ENCODE assay signal across 9 cellular contexts in the genomic region with DNA sequence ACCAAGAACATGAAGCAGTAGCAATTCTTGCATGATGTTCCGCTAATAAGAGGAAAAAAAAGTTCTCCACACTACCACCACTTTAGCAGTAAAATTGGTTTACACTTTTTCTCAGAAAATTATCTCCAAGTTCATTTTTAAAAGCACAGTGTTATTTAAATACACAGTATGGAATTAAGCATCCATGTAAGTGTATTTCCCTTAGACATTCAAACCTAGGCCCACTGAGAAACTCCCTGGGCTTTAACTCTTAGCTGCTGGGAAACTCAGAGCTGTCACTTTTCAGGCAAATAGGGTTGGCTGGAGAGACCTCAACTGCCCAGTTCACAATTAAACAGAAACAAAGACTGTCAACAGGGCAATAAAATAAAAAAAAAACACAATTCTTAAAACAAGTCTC. TPM values are rescaled to one million over a fixed set of nuclear protein-coding genes. Genes with fewer than 3 reads are reported as not detected.
A peak's percentile ranks its signal among the peaks of the same experiment; 100 is the strongest.
DNase-seq lines count a peak whose midpoint lies in the region; ATAC-seq and TF ChIP-seq lines count a peak whose summit lies in the region.
"Had no signal": no experiment of that assay in that cellular context is flagged by ENCODE, and none has a peak within 500 bp of the region (broad histone marks: within the 10 kb centered on the region; RNA-seq: fewer than 3 reads in every experiment).

No MANE protein-coding gene starts in this region.

- H3K4me3 ChIP-seq in BJ (ENCODE audit: low read depth, low read length) (peak overlapping the region; percentile 68; the same call in 1 of the 2 replicates), Loucy (ENCODE audit: low read length, poor library complexity, severe bottlenecking) (peak overlapping the region; percentile 93), neuron (ENCODE audit: low read length) (peak overlapping the region; percentile 72), Karpas-422 (ENCODE audit: low read length) (no peak overlapping the region)

- peaks cover 22 to 27% of the 10 kb centered on the region in 2 donors for H3K4me1 Mint-ChIP-seq in effector memory CD8-positive, alpha-beta T cell (ENCODE audit: low read depth in 2 of 2)

- H3K9ac ChIP-seq in Loucy (ENCODE audit: low read depth, low read length, poor library complexity, severe bottlenecking) (peak overlapping the region; percentile 95), Karpas-422 (ENCODE audit: low read length) (no peak overlapping the region)

- H3K79me2 ChIP-seq in Loucy (ENCODE audit: insufficient read depth, low read length) (peaks cover 89% of the 10 kb centered on the region), Karpas-422 (ENCODE audit: low read length) (no peaks in the 10 kb centered on the region)

- H3F3A ChIP-seq in Loucy (ENCODE audit: low read depth) = no peaks in the 10 kb centered on the region

- H3K36me3 ChIP-seq in BJ (ENCODE audit: control insufficient read depth, insufficient read depth, low read length) (no peaks in the 10 kb centered on the region), Loucy (ENCODE audit: insufficient read depth, low read length) (no peaks in the 10 kb centered on the region), neuron (ENCODE audit: insufficient read depth, low read length) (no peaks in the 10 kb centered on the region), Karpas-422 (ENCODE audit: insufficient read depth, low read length) (no peaks in the 10 kb centered on the region)

- ATAC-seq in effector memory CD8-positive, alpha-beta T cell (replicated peaks) = no peak
- no peak for ATAC-seq in GM21576 (IDR thresholded peaks at IDR 0.05; ENCODE audit: unreplicated experiment)

- POLR2A ChIA-PET in BJ (lab: Charles Lee) = no interaction called here

- TF ChIP-seq CTCF in BJ (IDR thresholded peaks at IDR 0.05; ENCODE audit: insufficient read depth, low read depth, low read length) = no peak
- TF ChIP-seq CTCF in Loucy (conservative IDR thresholded peaks at IDR 0.05; ENCODE audit: low read length) = no peak

- H4K20me1 ChIP-seq in Loucy (ENCODE audit: insufficient read depth, low read length, poor library complexity, severe bottlenecking) (peaks cover 57% of the 10 kb centered on the region), Karpas-422 (ENCODE audit: insufficient read depth, low read depth, low read length) (no peaks in the 10 kb centered on the region)

- H3K27me3 ChIP-seq in BJ (ENCODE audit: control insufficient read depth, insufficient read depth, low read length) = no peaks in the 10 kb centered on the region
- H3K27me3 ChIP-seq in Loucy (ENCODE audit: insufficient read depth, low read length, poor library complexity, severe bottlenecking) = no peaks in the 10 kb centered on the region
- no peaks in the 10 kb centered on the region for H3K27me3 ChIP-seq in neuron (ENCODE audit: insufficient read depth, low read length)
- H3K27me3 ChIP-seq in Karpas-422 (ENCODE audit: low read length) = no peaks in the 10 kb centered on the region

- CTCF ChIA-PET in BJ (lab: Yijun Ruan, JAX) = interaction anchor here (1.7 kb wide), 1 partner anchor 595 kb away, joined by 4 read pairs; no protein-coding TSS in a partner anchor

- H3K9me2 ChIP-seq in Loucy (replicated peaks; ENCODE audit: low read depth, low read length) (no peaks in the 10 kb centered on the region), Karpas-422 (replicated peaks; ENCODE audit: insufficient read depth, low read length) (no peaks in the 10 kb centered on the region)

- H3K36me3 Mint-ChIP-seq in effector memory CD8-positive, alpha-beta T cell (ENCODE audit: insufficient read depth) = peaks cover 19% of the 10 kb centered on the region

- H3K27ac Mint-ChIP-seq in effector memory CD8-positive, alpha-beta T cell = no peak overlapping the region

- no peaks in the 10 kb centered on the region for H3K9me3 ChIP-seq in Loucy (ENCODE audit: insufficient read depth, low read depth, low read length)
- no peaks in the 10 kb centered on the region for H3K9me3 ChIP-seq in neuron (ENCODE audit: low read length)
- no peaks in the 10 kb centered on the region for H3K9me3 ChIP-seq in Karpas-422 (ENCODE audit: low read length)

- no peak for DNase-seq in BJ (ENCODE audit: low read depth)
- no peak for DNase-seq in effector memory CD8-positive, alpha-beta T cell
- DNase-seq in inferior parietal cortex (ENCODE audit: extremely low spot score) = no peak
- DNase-seq in NCI-H2029 treated with DMSO at 0.1 percent for 48 hours (lab: John Stamatoyannopoulos, UW) = no peak
- DNase-seq in Karpas-422 = no peak
- DNase-seq: NCI-H748 treated with DMSO at 0.1 percent for 48 hours had no signal

- H3K4me1 ChIP-seq in Loucy (ENCODE audit: insufficient read depth, low read length, poor library complexity, severe bottlenecking) = peaks cover 56% of the 10 kb centered on the region
- peaks cover 27% of the 10 kb centered on the region for H3K4me1 ChIP-seq in neuron (ENCODE audit: insufficient read depth, low read length)
- peaks cover 7% of the 10 kb centered on the region; the same call in 1 of the 2 replicates for H3K4me1 ChIP-seq in Karpas-422 (ENCODE audit: low read length)

- H2AFZ ChIP-seq in Loucy (ENCODE audit: low read length) (no peak overlapping the region), neuron (ENCODE audit: low read depth, low read length) (no peak overlapping the region), Karpas-422 (ENCODE audit: low read length) (no peak overlapping the region)

- no peaks in the 10 kb centered on the region for H3K9me3 Mint-ChIP-seq in effector memory CD8-positive, alpha-beta T cell

- H3K27ac ChIP-seq in Karpas-422 (ENCODE audit: low read length) = no peak overlapping the region

- H3K27me3 Mint-ChIP-seq in effector memory CD8-positive, alpha-beta T cell = peaks cover 12 to 39% of the 10 kb centered on the region in 2 donors

- H3K4me2 ChIP-seq in Loucy (ENCODE audit: low read depth, low read length, poor library complexity, severe bottlenecking) = peak overlapping the region; percentile 99
- no peak overlapping the region for H3K4me2 ChIP-seq in Karpas-422 (ENCODE audit: low read depth, low read length, poor library complexity, severe bottlenecking)

- H3K4me3 Mint-ChIP-seq in effector memory CD8-positive, alpha-beta T cell = peak overlapping the region; percentile 81 to 86

RNA-seq across cellular contexts. Expression of gene GNAQ, which starts 2.7 kb away (rescaled TPM):
- 21.4 and 45.2 TPM in 2 replicates for polyA plus RNA-seq in BJ (2011; rRNA removed)
- 28.8 and 46.5 TPM in 2 replicates for polyA minus RNA-seq in BJ (2011; rRNA and poly(A)+ RNA removed)
- not detected in 2 replicates for total RNA-seq in Karpas-422 (2014; rRNA removed; shearing (Covaris generic); ENCODE audit: low replicate concordance)
